Comparison of ENCODE assay signal across 9 cellular contexts in genomic region chr12:6465467-6466183, GRCh38. TPM values are rescaled to one million over a fixed set of nuclear protein-coding genes. Genes with fewer than 3 reads are reported as not detected.
DNase-seq lines count a peak whose midpoint lies in the region; ATAC-seq and TF ChIP-seq lines count a peak whose summit lies in the region.
"Had no signal": no experiment of that assay in that cellular context is flagged by ENCODE, and none has a peak within 500 bp of the region (broad histone marks: within the 10 kb centered on the region; RNA-seq: fewer than 3 reads in every experiment).

No MANE protein-coding gene starts in this region.

- no peak for ATAC-seq in HG02870 (IDR thresholded peaks at IDR 0.05; ENCODE audit: unreplicated experiment)

- peaks cover 15% of the 10 kb centered on the region for H3K4me1 Mint-ChIP-seq in neural crest cell

- no peaks in the 10 kb centered on the region for H3K27me3 ChIP-seq in WERI-Rb-1 (ENCODE audit: insufficient read depth, low read depth, severe bottlenecking)

- H3K27ac ChIP-seq in WERI-Rb-1: no peak overlapping the region

- peak; percentile 86 for TF ChIP-seq CTCF in GM10248 (IDR thresholded peaks at IDR 0.05; ENCODE audit: control extremely low read depth, extremely low read depth, low read depth, missing control alignments)
- peak; percentile 83 for TF ChIP-seq CTCF in WERI-Rb-1 (IDR thresholded peaks at IDR 0.05; ENCODE audit: low read depth, low read length)
- TF ChIP-seq CTCF in fibroblast of mammary gland (conservative IDR thresholded peaks at IDR 0.05; ENCODE audit: control insufficient read depth, insufficient read depth, low read depth, low read length): peak; percentile 99
- peak; percentile 83 for TF ChIP-seq CTCF in neural crest cell (conservative IDR thresholded peaks at IDR 0.05)

- peak overlapping the region; percentile 59 for H3K4me3 Mint-ChIP-seq in neural crest cell

- CTCF ChIA-PET in GM10248 (lab: Yijun Ruan, JAX): interaction anchor here (0.7 to 3.7 kb wide), 41 partner anchors 9 to 401 kb away, joined by 3 to 89 read pairs (median 5); partner anchors contain the start of genes CD27, GAPDH, LPAR5 and MRPL51

- peaks cover 7% of the 10 kb centered on the region for H3K36me3 Mint-ChIP-seq in neural crest cell (ENCODE audit: low read depth)

- DNase-seq in AG20443 (ENCODE audit: low spot score) (peak; percentile 74), GM10248 (ENCODE audit: extremely low spot score) (no peak), NCI-H2029 treated with DMSO at 0.1 percent for 48 hours (lab: John Stamatoyannopoulos, UW) (peak; percentile 66), WERI-Rb-1 (peak; percentile 51), fibroblast of mammary gland (ENCODE audit: low read depth) (peak; percentile 80), neural crest cell (ENCODE audit: low read depth, low spot score) (peak; percentile 57), T-helper 9 cell (no peak)

- no peaks in the 10 kb centered on the region for H3K9me3 ChIP-seq in WERI-Rb-1 (ENCODE audit: severe bottlenecking)

- H3K27ac Mint-ChIP-seq in neural crest cell (ENCODE audit: unreplicated experiment): no peak overlapping the region

- no peaks in the 10 kb centered on the region for H3K9me3 Mint-ChIP-seq in neural crest cell

- POLR2A ChIA-PET in GM10248 (lab: Yijun Ruan, JAX): interaction anchor here (0.5 to 1.5 kb wide), 6 partner anchors 16 to 142 kb away, joined by 3 to 6 read pairs (median 4); partner anchors contain the start of gene GAPDH

- H3K4me3 ChIP-seq in WERI-Rb-1 (ENCODE audit: low read depth, low read length) (no peak overlapping the region), fibroblast of mammary gland (ENCODE audit: control insufficient read depth, low read depth, low read length) (no peak overlapping the region)
- H3K4me3 ChIP-seq: skin epidermis had no signal

- H3K36me3 ChIP-seq in WERI-Rb-1: peaks cover 34% of the 10 kb centered on the region

- no peaks in the 10 kb centered on the region for H3K27me3 Mint-ChIP-seq in neural crest cell (ENCODE audit: low read depth)

RNA-seq across cellular contexts. Expression of gene VAMP1, which starts 4.9 kb away (rescaled TPM):
- 8.7 and 9.8 TPM in 2 replicates for total RNA-seq in neural crest cell

RNA-seq across cellular contexts. Expression of gene TAPBPL, which starts 13.8 kb away (rescaled TPM):
- total RNA-seq in neural crest cell: 0.73 and 1.2 TPM in 2 replicates

RNA-seq across cellular contexts. Expression of gene CD27, which starts 20.9 kb away (rescaled TPM):
- total RNA-seq in neural crest cell: not detected in 2 replicates

RNA-seq across cellular contexts. Expression of gene MRPL51, which starts 27.4 kb away (rescaled TPM):
- 262 and 272 TPM in 2 replicates for total RNA-seq in neural crest cell

RNA-seq across cellular contexts. Expression of gene NCAPD2, which starts 28.3 kb away (rescaled TPM):
- 133 TPM in 2 replicates for total RNA-seq in neural crest cell

Comparison
In these comparisons a context has a peak if more than half of its experiments do, and no peak if none do; other contexts are left out.
1. DNase-seq: peak in AG20443 (single experiment), NCI-H2029 treated with DMSO at 0.1 percent for 48 hours (single experiment), WERI-Rb-1 (single experiment), fibroblast of mammary gland (single experiment) and neural crest cell (single experiment); none in GM10248 (single experiment) and T-helper 9 cell (single experiment).
2. Peak in every context shown above with its lines, with median percentiles within 50 percentile points of each other: CTCF ChIP-seq.